1 cellular context compared by ENCODE assay signal in genomic region chr7:92875171-92875570, GRCh38.
TF ChIP-seq lines count a peak whose summit lies in the region.

No MANE protein-coding gene starts in this region.

TF ChIP-seq in endothelial cell of umbilical vein, 7 proteins besides CTCF, POLR2A, EP300 and RAD21:
- TF ChIP-seq GATA2 (IDR thresholded peaks at IDR 0.05; ENCODE audit: insufficient read depth, insufficient read length, low read depth, low read length) (no peak), JUN (IDR thresholded peaks at IDR 0.05; ENCODE audit: borderline replicate concordance, insufficient read depth, insufficient read length, low read depth) (no peak), MYC (IDR thresholded peaks at IDR 0.05; ENCODE audit: low read depth, low read length) (no peak), POLR2AphosphoS5 (IDR thresholded peaks at IDR 0.05; ENCODE audit: insufficient read depth, low read depth, low read length) (no peak), EZH2 (IDR thresholded peaks at IDR 0.05; ENCODE audit: borderline replicate concordance, low read depth, low read length, severe bottlenecking) (no peak), FOS (IDR thresholded peaks at IDR 0.05; ENCODE audit: borderline replicate concordance, insufficient read depth, low read length) (no peak)
- TF ChIP-seq, protein P1, sequence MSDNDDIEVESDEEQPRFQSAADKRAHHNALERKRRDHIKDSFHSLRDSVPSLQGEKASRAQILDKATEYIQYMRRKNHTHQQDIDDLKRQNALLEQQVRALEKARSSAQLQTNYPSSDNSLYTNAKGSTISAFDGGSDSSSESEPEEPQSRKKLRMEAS (IDR thresholded peaks at IDR 0.05; ENCODE audit: insufficient read depth, insufficient read length), result no peak
